In genomic region chr7:94190599-94191061, GRCh38 we compare ENCODE assay signal across 13 cellular contexts.
DNase-seq lines count a peak whose midpoint lies in the region; ATAC-seq and TF ChIP-seq lines count a peak whose summit lies in the region.
"Had no signal": no experiment of that assay in that cellular context is flagged by ENCODE, and none has a peak within 500 bp of the region (broad histone marks: within the 10 kb centered on the region; RNA-seq: fewer than 3 reads in every experiment).

No MANE protein-coding gene starts in this region.

- ATAC-seq in GM18868 (IDR thresholded peaks at IDR 0.05; ENCODE audit: unreplicated experiment), result no peak
- no peak for ATAC-seq in GM21786 (IDR thresholded peaks at IDR 0.05; ENCODE audit: unreplicated experiment)

- 0 out of 2 replicates have a peak overlapping the region, but pooled peaks have one; percentile 2 for H3K4me3 Mint-ChIP-seq in HFFc6
- H3K4me3 Mint-ChIP-seq: CD4-positive, CD25-positive, alpha-beta regulatory T cell; T-helper 1 cell treated with Interleukin-12 subunit alpha and Interleukin-12 subunit beta and Interleukin-4 antibody, amounts not matched to agents 30 μg/mL and 1 μg/mL, for 36 hours had no signal

- intact Hi-C loops in ascending aorta (cut with DNase I), result no loop called here

- no peaks in the 10 kb centered on the region for H3K9me3 ChIP-seq in ascending aorta

- peaks cover 34% of the 10 kb centered on the region for H3K9me3 Mint-ChIP-seq in HFFc6
- H3K9me3 Mint-ChIP-seq: T-helper 1 cell treated with Interleukin-12 subunit alpha and Interleukin-12 subunit beta and Interleukin-4 antibody, amounts not matched to agents 30 μg/mL and 1 μg/mL, for 36 hours had no signal

- H3K36me3 ChIP-seq in ascending aorta, result no peaks in the 10 kb centered on the region

- H3K27me3 Mint-ChIP-seq in HFFc6 (ENCODE audit: insufficient read depth), result no peaks in the 10 kb centered on the region
- H3K27me3 Mint-ChIP-seq: CD4-positive, CD25-positive, alpha-beta regulatory T cell had no signal

- H3K27ac Mint-ChIP-seq in HFFc6, result peak overlapping the region; percentile 67
- H3K27ac Mint-ChIP-seq: CD4-positive, CD25-positive, alpha-beta regulatory T cell; T-helper 1 cell treated with Interleukin-12 subunit alpha and Interleukin-12 subunit beta and Interleukin-4 antibody, amounts not matched to agents 30 μg/mL and 1 μg/mL, for 36 hours had no signal

- peak; percentile 94 for DNase-seq in ACHN
- DNase-seq in HFFc6, result peak; percentile 94
- DNase-seq in amniotic epithelial cell (ENCODE audit: low read depth), result peak; percentile 94
- peak; percentile 9 for DNase-seq in iPS-NIHi11 (ENCODE audit: low spot score)
- DNase-seq in activated effector memory CD4-positive, alpha-beta T cell treated with Interleukin-2 at 50 U/mL for 16 hours, result no peak
- no peak for DNase-seq in ascending aorta (ENCODE audit: low spot score in 2 of 2)
- DNase-seq: CD4-positive, CD25-positive, alpha-beta regulatory T cell; Kasumi-1; NCI-H774 had no signal

- H3K4me1 Mint-ChIP-seq in HFFc6 (ENCODE audit: low read depth), result peaks cover 61% of the 10 kb centered on the region
- H3K4me1 Mint-ChIP-seq: CD4-positive, CD25-positive, alpha-beta regulatory T cell had no signal

- no peak for TF ChIP-seq CTCF in HFFc6 (IDR thresholded peaks at IDR 0.05)
- no peak for TF ChIP-seq CTCF in ascending aorta (IDR thresholded peaks at IDR 0.05)

- H3K4me3 ChIP-seq in ascending aorta, result no peak overlapping the region

- in situ Hi-C loops in ACHN (cut with HindIII; ENCODE audit: low pct_ligation_motif_present, low pct_unique_long_range_greater_than_20kb, low sequenced_read_pairs), result no loop called here

- no peaks in the 10 kb centered on the region for H3K4me1 ChIP-seq in ascending aorta
- H3K4me1 ChIP-seq: parathyroid adenoma had no signal

- no peak overlapping the region for H3K27ac ChIP-seq in ascending aorta
- H3K27ac ChIP-seq: parathyroid adenoma had no signal

- no peaks in the 10 kb centered on the region for H3K27me3 ChIP-seq in ascending aorta

- H3K36me3 Mint-ChIP-seq in HFFc6 (ENCODE audit: low read depth), result peaks cover 41% of the 10 kb centered on the region
- H3K36me3 Mint-ChIP-seq: CD4-positive, CD25-positive, alpha-beta regulatory T cell had no signal

Comparison
In these comparisons a context has a peak if more than half of its experiments do, and no peak if none do; other contexts are left out.
1. DNase-seq: peak in ACHN (single experiment), HFFc6 (single experiment), amniotic epithelial cell (single experiment) and iPS-NIHi11 (single experiment); none in activated effector memory CD4-positive, alpha-beta T cell treated with Interleukin-2 at 50 U/mL for 16 hours (single experiment) and ascending aorta (0 of 2).